In genomic region chr1:201286445-201286844, GRCh38 we compare ENCODE assay signal across 20 cellular contexts. TPM values are rescaled to one million over a fixed set of nuclear protein-coding genes. Genes with fewer than 3 reads are reported as not detected.
DNase-seq lines count a peak whose midpoint lies in the region; TF ChIP-seq lines count a peak whose summit lies in the region.
"Had no signal": no experiment of that assay in that cellular context is flagged by ENCODE, and none has a peak within 500 bp of the region (broad histone marks: within the 10 kb centered on the region; RNA-seq: fewer than 3 reads in every experiment).

No MANE protein-coding gene starts in this region.

- peaks cover 9 to 10% (median 9%) of the 10 kb centered on the region in 3 donors for H3K27me3 Mint-ChIP-seq in immature natural killer cell (ENCODE audit: low read depth in 3 of 3)

- BruUV-seq in PC-9 (replicated peaks; lab: Mats Ljungman, UMichigan), result no TSS peak

- peaks cover 0 to 8% (median 0%) of the 10 kb centered on the region in 11 experiments; a peak in 1 of 22 replicates for H3K9me3 ChIP-seq in BLaER1 treated with 17β-estradiol and CSF1 and Interleukin-3, amounts not matched to agents 10 nM and 100 nM (replicated peaks in 1 of 11)
- H3K9me3 ChIP-seq in PC-9 (ENCODE audit: insufficient read depth, low read depth) (no peaks in the 10 kb centered on the region), esophagus (ENCODE audit: control insufficient read depth in 2 of 2, insufficient read depth in 1 of 2, low read depth in 1 of 2, low read length in 1 of 2) (no peaks in the 10 kb centered on the region), sigmoid colon (no peaks in the 10 kb centered on the region)

- H3K4me2 ChIP-seq in BLaER1 treated with 17β-estradiol and CSF1 and Interleukin-3, amounts not matched to agents 10 nM and 100 nM, result peak overlapping the region in 6 of 11 experiments; percentile 22 to 63 (median 44); a peak in 8 of 22 replicates
- peak overlapping the region; percentile 35 for H3K4me2 ChIP-seq in PC-9

- intact Hi-C loops in PC-9 (cut with micrococcal nuclease; ENCODE audit: unreplicated experiment), result no loop called here
- intact Hi-C loops in sigmoid colon (cut with DNase I), result no loop called here

- TF ChIP-seq POLR2A in sigmoid colon (IDR thresholded peaks at IDR 0.05), result no peak

- no peak for DNase-seq in PC-9
- DNase-seq in sigmoid colon, result peak; percentile 26
- no peak for DNase-seq in NCI-H128 (lab: John Stamatoyannopoulos, UW; ENCODE audit: unreplicated experiment)
- DNase-seq in activated CD8-positive, alpha-beta memory T cell treated with anti-CD3 and anti-CD28 coated beads for 24 hours, result no peak
- DNase-seq in immature natural killer cell, result no peak
- no peak for DNase-seq in HuH-7.5 (ENCODE audit: low spot score)
- DNase-seq: CD8-positive, alpha-beta T cell; DMS79 treated with DMSO at 0.1 percent for 48 hours; GM23248; MV-4-11; NCI-H1436; NCI-H2029; NCI-H2171 treated with DMSO at 0.1 percent for 48 hours; NCI-H446 treated with DMSO at 0.1 percent for 48 hours; NCI-H748 treated with DMSO at 0.1 percent for 48 hours; OCI-M1 had no signal

- H3K4me3 ChIP-seq in BLaER1 treated with 17β-estradiol and CSF1 and Interleukin-3, amounts not matched to agents 10 nM and 100 nM, result no peak overlapping the region
- H3K4me3 ChIP-seq in PC-9, result no peak overlapping the region
- peak overlapping the region; percentile 58 to 98 for H3K4me3 ChIP-seq in esophagus (ENCODE audit: low read depth in 1 of 2, low read length in 2 of 2)
- H3K4me3 ChIP-seq in sigmoid colon, result no peak overlapping the region
- H3K4me3 ChIP-seq: GM23248 had no signal

- H3K4me3 Mint-ChIP-seq in immature natural killer cell, result no peak overlapping the region
- H3K4me3 Mint-ChIP-seq: CD8-positive, alpha-beta T cell had no signal

- H3K36me3 ChIP-seq in BLaER1 treated with 17β-estradiol and CSF1 and Interleukin-3, amounts not matched to agents 10 nM and 100 nM, result no peaks in the 10 kb centered on the region
- H3K36me3 ChIP-seq in PC-9 (ENCODE audit: low read depth) (no peaks in the 10 kb centered on the region), esophagus (ENCODE audit: control insufficient read depth in 2 of 2, insufficient read depth in 2 of 2, low read length in 1 of 2) (peaks cover 0 to 19% of the 10 kb centered on the region in 2 donors), sigmoid colon (no peaks in the 10 kb centered on the region)

- WGBS in esophagus, 2 donors, result 58% methylated on average over 1 of the region's 1 CpG
- 79 to 87% methylated on average over 1 of the region's 1 CpG for WGBS in sigmoid colon, 2 donors

- TF ChIP-seq CTCF in PC-9 (conservative IDR thresholded peaks at IDR 0.05), result no peak
- TF ChIP-seq CTCF in sigmoid colon (IDR thresholded peaks at IDR 0.05), result no peak

- H3K27ac ChIP-seq in BLaER1 treated with 17β-estradiol and CSF1 and Interleukin-3, amounts not matched to agents 10 nM and 100 nM, result no peak overlapping the region
- H3K27ac ChIP-seq in PC-9 (0 out of 2 replicates have a peak overlapping the region, but pooled peaks have one; percentile 4), esophagus (ENCODE audit: low read depth in 2 of 2, low read length in 1 of 2) (peak overlapping the region; percentile 91 to 96), sigmoid colon (no peak overlapping the region)
- H3K27ac ChIP-seq: GM23248, HL-60 had no signal

- no peak for TF ChIP-seq EP300 in sigmoid colon (IDR thresholded peaks at IDR 0.05)

- peaks cover 0 to 23% (median 17%) of the 10 kb centered on the region in 11 experiments; a peak in 17 of 22 replicates for H3K27me3 ChIP-seq in BLaER1 treated with 17β-estradiol and CSF1 and Interleukin-3, amounts not matched to agents 10 nM and 100 nM
- H3K27me3 ChIP-seq in PC-9 (ENCODE audit: insufficient read depth, low read depth) (no peaks in the 10 kb centered on the region), esophagus (ENCODE audit: control insufficient read depth in 1 of 2, insufficient read depth in 2 of 2, low read length in 2 of 2) (no peaks in the 10 kb centered on the region), sigmoid colon (peaks cover 8 to 34% (median 21%) of the 10 kb centered on the region in 3 donors)

- H3K9ac ChIP-seq in BLaER1 treated with 17β-estradiol and CSF1 and Interleukin-3, amounts not matched to agents 10 nM and 100 nM, result no peak overlapping the region
- H3K9ac ChIP-seq: GM23248 had no signal

- H3F3A ChIP-seq in PC-9 (ENCODE audit: insufficient read depth, low read depth), result peaks cover 14% of the 10 kb centered on the region

- no peaks in the 10 kb centered on the region for H3K9me3 Mint-ChIP-seq in immature natural killer cell
- H3K9me3 Mint-ChIP-seq: CD8-positive, alpha-beta T cell had no signal

- peaks cover 2 to 4% of the 10 kb centered on the region in 2 donors for H3K4me1 Mint-ChIP-seq in immature natural killer cell

- POLR2A ChIA-PET in PC-9 (lab: Charles Lee; ENCODE audit: unreplicated experiment), result no interaction called here

- H3K36me3 Mint-ChIP-seq in immature natural killer cell, result no peaks in the 10 kb centered on the region
- H3K36me3 Mint-ChIP-seq: CD8-positive, alpha-beta T cell had no signal

- peaks cover 9 to 50% (median 34%) of the 10 kb centered on the region in 10 experiments; a peak in 19 of 20 replicates for H3K4me1 ChIP-seq in BLaER1 treated with 17β-estradiol and CSF1 and Interleukin-3, amounts not matched to agents 10 nM and 100 nM
- H3K4me1 ChIP-seq in PC-9 (replicated peaks; ENCODE audit: insufficient read depth) (peaks cover 37% of the 10 kb centered on the region), esophagus (ENCODE audit: control insufficient read depth in 2 of 2, insufficient read depth in 2 of 2, low read length in 1 of 2) (peaks cover 0 to 37% of the 10 kb centered on the region in 2 donors), sigmoid colon (peaks cover 0 to 12% (median 10%) of the 10 kb centered on the region in 4 donors)

- H4K20me1 ChIP-seq in BLaER1 treated with 17β-estradiol and CSF1 and Interleukin-3, amounts not matched to agents 10 nM and 100 nM, result no peaks in the 10 kb centered on the region; a peak in 1 of 22 replicates
- no peaks in the 10 kb centered on the region for H4K20me1 ChIP-seq in PC-9 (ENCODE audit: insufficient read depth)

- no peaks in the 10 kb centered on the region for H3K9me2 ChIP-seq in PC-9 (ENCODE audit: insufficient read depth)

- no peak overlapping the region for H3K27ac Mint-ChIP-seq in immature natural killer cell
- H3K27ac Mint-ChIP-seq: CD8-positive, alpha-beta T cell had no signal

- CTCF ChIA-PET in PC-9 (lab: Charles Lee), result no interaction called here

- H2AFZ ChIP-seq in PC-9, result no peak overlapping the region
- H2AFZ ChIP-seq: GM23248 had no signal

- no peaks in the 10 kb centered on the region for H3K79me2 ChIP-seq in PC-9 (ENCODE audit: low read depth)

RNA-seq across cellular contexts. Expression of gene PKP1, which starts 3.1 kb away (rescaled TPM):
- total RNA-seq in PC-9 (2021) (0.94 and 1.1 TPM in 2 replicates), sigmoid colon (under 1 TPM in 2 of 4 donors, not detected in 2; under 0.01 to 0.16 TPM)
- polyA plus RNA-seq in esophagus (100 to 1,000 TPM; 124 to 282 TPM), sigmoid colon (under 1 TPM; under 0.01 to 0.60 (median 0.48) TPM), immature natural killer cell (not detected)
- total RNA-seq: CD8-positive, alpha-beta T cell; SK-MEL-5 had no signal

Comparison
In these comparisons a context has a peak if more than half of its experiments do, and no peak if none do; other contexts are left out.
1. H3K27ac ChIP-seq: peak in PC-9 (single experiment) and esophagus (2 of 2); none in BLaER1 treated with 17β-estradiol and CSF1 and Interleukin-3, amounts not matched to agents 10 nM and 100 nM (0 of 11) and sigmoid colon (0 of 4).
2. H3K4me3 ChIP-seq: peak in esophagus (2 of 2); none in BLaER1 treated with 17β-estradiol and CSF1 and Interleukin-3, amounts not matched to agents 10 nM and 100 nM (0 of 10), PC-9 (single experiment) and sigmoid colon (0 of 4).
3. RNA of gene PKP1, which starts 3.1 kb away (polyA plus RNA-seq): 124 to 282 TPM in esophagus; under 0.01 to 0.60 TPM in sigmoid colon and not detected in immature natural killer cell; every median in the first group is over 10 times any median in the second.